ENCODE assay signal across 20 cellular contexts in genomic region chrX:63488546-63489373, GRCh38.
DNase-seq lines count a peak whose midpoint lies in the region; ATAC-seq, FAIRE-seq and TF ChIP-seq lines count a peak whose summit lies in the region.
"Had no signal": no experiment of that assay in that cellular context is flagged by ENCODE, and none has a peak within 500 bp of the region (broad histone marks: within the 10 kb centered on the region; RNA-seq: fewer than 3 reads in every experiment).

No MANE protein-coding gene starts in this region.

- ATAC-seq in GM19328 (IDR thresholded peaks at IDR 0.05; ENCODE audit: unreplicated experiment) (no peak), HG02623 (IDR thresholded peaks at IDR 0.05; ENCODE audit: unreplicated experiment) (no peak)

- peak; percentile 78 for DNase-seq in G401 (ENCODE audit: low spot score)
- no peak for DNase-seq in astrocyte (ENCODE audit: low read depth)
- DNase-seq in cerebellum (ENCODE audit: low spot score) = peak; percentile 14
- peak; percentile 1 for DNase-seq in pons (ENCODE audit: low spot score)
- no peak for DNase-seq in AG20443 (ENCODE audit: low spot score)
- no peak for DNase-seq in GM12892 (ENCODE audit: insufficient read length)
- DNase-seq: BE2C; CD4-positive, alpha-beta memory T cell; DMS153; DMS79 treated with DMSO at 0.1 percent for 48 hours; EL; GF-D8; HCEC 1CT; KG1 had no signal

- no peaks in the 10 kb centered on the region for H3K9me3 ChIP-seq in astrocyte (ENCODE audit: insufficient read depth, low read depth, low read length)
- H3K9me3 ChIP-seq: BE2C had no signal

- no peak overlapping the region for H3K9ac ChIP-seq in astrocyte (ENCODE audit: low read length)

- H3K79me2 ChIP-seq in astrocyte (ENCODE audit: insufficient read depth, low read length) = no peaks in the 10 kb centered on the region

- H3K27me3 ChIP-seq in astrocyte (ENCODE audit: insufficient read depth, low read length) = no peaks in the 10 kb centered on the region
- H3K27me3 ChIP-seq: BE2C had no signal

- no peaks in the 10 kb centered on the region for H3K4me1 ChIP-seq in astrocyte (ENCODE audit: insufficient read depth, low read length)
- H3K4me1 ChIP-seq: BE2C had no signal

- peaks cover 3% of the 10 kb centered on the region for H4K20me1 ChIP-seq in astrocyte (ENCODE audit: insufficient read depth, low read length)

- no peak overlapping the region for H3K27ac ChIP-seq in astrocyte (ENCODE audit: low read depth, low read length)
- H3K27ac ChIP-seq: C4-2B had no signal

- no peak overlapping the region for H2AFZ ChIP-seq in astrocyte (ENCODE audit: low read depth, low read length)

- H3K4me3 Mint-ChIP-seq in astrocyte (ENCODE audit: unreplicated experiment) = no peak overlapping the region
- H3K4me3 Mint-ChIP-seq: CD4-positive, alpha-beta memory T cell; IgD-negative memory B cell had no signal

- H3K27me3 Mint-ChIP-seq in astrocyte (ENCODE audit: low read depth, unreplicated experiment) = no peaks in the 10 kb centered on the region
- H3K27me3 Mint-ChIP-seq: CD4-positive, alpha-beta memory T cell; IgD-negative memory B cell had no signal

- H3K4me1 Mint-ChIP-seq in astrocyte (ENCODE audit: low read depth, unreplicated experiment) = peaks cover 3% of the 10 kb centered on the region

- no peak for TF ChIP-seq POLR2A in GM12892 (IDR thresholded peaks at IDR 0.05; ENCODE audit: low read depth, low read length)

- no peak overlapping the region for H3K27ac Mint-ChIP-seq in astrocyte (ENCODE audit: unreplicated experiment)
- H3K27ac Mint-ChIP-seq: IgD-negative memory B cell had no signal

- in situ Hi-C loops in G401 (cut with HindIII; ENCODE audit: low sequenced_read_pairs) = no loop called here

- peaks cover 3% of the 10 kb centered on the region for H3K9me3 Mint-ChIP-seq in astrocyte (ENCODE audit: unreplicated experiment)

- no peak overlapping the region for H3K4me2 ChIP-seq in astrocyte (ENCODE audit: low read length)

- FAIRE-seq in astrocyte (lab: Jason Lieb, UNC) (peak; percentile 56), GM12892 (lab: Jason Lieb, UNC) (no peak)
- FAIRE-seq: A204.1, D721Med had no signal

- peaks cover 3% of the 10 kb centered on the region for H3K36me3 Mint-ChIP-seq in astrocyte (ENCODE audit: low read depth, unreplicated experiment)

- H3K36me3 ChIP-seq in astrocyte (ENCODE audit: insufficient read depth, low read length) = no peaks in the 10 kb centered on the region
- H3K36me3 ChIP-seq: BE2C had no signal

- no peak overlapping the region for H3K4me3 ChIP-seq in astrocyte (ENCODE audit: insufficient read depth, low read depth, low read length)

- no peak for TF ChIP-seq CTCF in astrocyte (IDR thresholded peaks at IDR 0.05; ENCODE audit: insufficient read depth, low read depth, low read length)

Comparison
In these comparisons a context has a peak if more than half of its experiments do, and no peak if none do; other contexts are left out.
1. DNase-seq: peak in G401 (single experiment), cerebellum (single experiment) and pons (single experiment); none in astrocyte (single experiment), AG20443 (single experiment) and GM12892 (single experiment).